ENCODE assay signal across 9 cellular contexts in genomic region chr1:30822966-30823581, GRCh38.
DNase-seq lines count a peak whose midpoint lies in the region; ATAC-seq and TF ChIP-seq lines count a peak whose summit lies in the region.
"Had no signal": no experiment of that assay in that cellular context is flagged by ENCODE, and none has a peak within 500 bp of the region (broad histone marks: within the 10 kb centered on the region; RNA-seq: fewer than 3 reads in every experiment).

No MANE protein-coding gene starts in this region.

- ATAC-seq in thoracic aorta (ENCODE audit: insufficient number of reproducible peaks, low FRiP score, low read depth) (no peak), HG03045 (IDR thresholded peaks at IDR 0.05; ENCODE audit: unreplicated experiment) (no peak), HG03378 (IDR thresholded peaks at IDR 0.05; ENCODE audit: unreplicated experiment) (no peak)

- H3K36me3 ChIP-seq in liver (ENCODE audit: control insufficient read depth in 4 of 4, insufficient read depth in 3 of 4, low read depth in 1 of 4, low read length in 3 of 4) (no peaks in the 10 kb centered on the region), thoracic aorta (no peaks in the 10 kb centered on the region)

- TF ChIP-seq CTCF in liver (IDR thresholded peaks at IDR 0.05; ENCODE audit: low read depth, low read length, missing input control), result no peak
- TF ChIP-seq CTCF in thoracic aorta (IDR thresholded peaks at IDR 0.05), result no peak

- H3K27ac ChIP-seq in liver (ENCODE audit: low read depth in 1 of 2, low read length in 2 of 2), result peak overlapping the region; percentile 83 to 92
- peak overlapping the region; percentile 97 for H3K27ac ChIP-seq in thoracic aorta

- no peak for TF ChIP-seq RAD21 in liver (IDR thresholded peaks at IDR 0.05)

- DNase-seq in SIG-M5 treated with dmso at 0.1 percent for 504 hours (lab: John Stamatoyannopoulos, UW; ENCODE audit: unreplicated experiment), result peak; percentile 52
- DNase-seq in SIG-M5 (lab: John Stamatoyannopoulos, UW), result no peak
- DNase-seq in astrocyte of the hippocampus (ENCODE audit: low read depth, low spot score), result peak; percentile 93
- no peak for DNase-seq in thoracic aorta (ENCODE audit: low spot score)
- no peak for DNase-seq in GM19240 (ENCODE audit: insufficient read length, low spot score)
- DNase-seq: activated naive CD4-positive, alpha-beta T cell treated with Interleukin-2 at 50 U/mL for 16 hours had no signal

- H3K27me3 ChIP-seq in liver (ENCODE audit: control insufficient read depth in 4 of 4, insufficient read depth in 4 of 4, low read length in 3 of 4), result no peaks in the 10 kb centered on the region
- no peaks in the 10 kb centered on the region for H3K27me3 ChIP-seq in thoracic aorta (replicated peaks; ENCODE audit: insufficient read depth)

- H3K4me1 ChIP-seq in liver (ENCODE audit: control insufficient read depth in 4 of 4, insufficient read depth in 4 of 4, low read length in 3 of 4) (peaks cover 11 to 25% (median 20%) of the 10 kb centered on the region in 4 donors), thoracic aorta (ENCODE audit: control insufficient read depth in 1 of 2, low read depth in 2 of 2) (peaks cover 11 to 53% of the 10 kb centered on the region in 2 donors)

- no peak overlapping the region for H3K4me3 ChIP-seq in liver (ENCODE audit: low read depth in 1 of 3, low read length in 3 of 3)
- no peak overlapping the region for H3K4me3 ChIP-seq in thoracic aorta

- H3K9ac ChIP-seq in liver (ENCODE audit: low read depth in 1 of 2, low read length in 2 of 2), result no peak overlapping the region

- 73% methylated on average over 6 of the region's 6 CpGs for WGBS in liver

- H3K9me3 ChIP-seq in liver (ENCODE audit: control insufficient read depth in 4 of 4, low read length in 3 of 4) (no peaks in the 10 kb centered on the region), thoracic aorta (no peaks in the 10 kb centered on the region)

TF ChIP-seq in liver, 16 proteins besides CTCF, POLR2A, EP300 and RAD21:
- TF ChIP-seq SP1 (IDR thresholded peaks at IDR 0.05), result no peak
- TF ChIP-seq NR2F2 (IDR thresholded peaks at IDR 0.05), result no peak

Comparison
In these comparisons a context has a peak if more than half of its experiments do, and no peak if none do; other contexts are left out.
1. DNase-seq: peak in SIG-M5 treated with dmso at 0.1 percent for 504 hours (single experiment) and astrocyte of the hippocampus (single experiment); none in SIG-M5 (single experiment), thoracic aorta (single experiment) and GM19240 (single experiment).